1 cellular context compared by ENCODE assay signal in the genomic region with DNA sequence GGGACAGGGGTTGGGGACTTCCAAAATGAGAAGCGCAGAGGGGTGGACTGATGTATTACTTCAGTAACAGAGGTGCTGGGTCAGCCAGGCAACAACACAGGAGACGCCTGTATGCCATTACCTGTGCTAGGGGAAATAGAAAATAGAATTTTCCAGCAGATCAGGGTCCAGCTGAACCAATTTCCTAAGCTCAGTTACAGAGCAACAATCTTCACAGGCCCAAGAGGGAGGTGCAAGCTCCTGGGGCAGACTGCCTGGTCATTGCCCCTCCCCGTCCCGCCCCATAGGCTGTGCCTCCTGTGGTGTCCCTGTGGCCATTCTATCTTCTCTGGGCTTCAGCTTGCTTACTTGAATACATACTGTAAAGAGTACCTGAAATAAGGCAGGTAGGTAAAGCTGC.
A peak's percentile ranks its signal among the peaks of the same experiment; 100 is the strongest.
TF ChIP-seq lines count a peak whose summit lies in the region.

No MANE protein-coding gene starts in this region.

TF ChIP-seq in K562, 482 proteins besides CTCF, POLR2A, EP300 and RAD21 (continued from another document and continues in another):
- peak in 1 of 2 experiments; percentile 28; a peak in 3 of 4 replicates for TF ChIP-seq NRF1 (conservative IDR thresholded peaks at IDR 0.05 in 1 of 2, IDR thresholded peaks at IDR 0.05 in 1 of 2)
- TF ChIP-seq MYNN (IDR thresholded peaks at IDR 0.05) = 0 out of 2 replicates have a peak, but pooled peaks have one; percentile 15
- no peak for TF ChIP-seq MYNN (CRISPR knock-in tag; IDR thresholded peaks at IDR 0.05)
- TF ChIP-seq, protein P1, sequence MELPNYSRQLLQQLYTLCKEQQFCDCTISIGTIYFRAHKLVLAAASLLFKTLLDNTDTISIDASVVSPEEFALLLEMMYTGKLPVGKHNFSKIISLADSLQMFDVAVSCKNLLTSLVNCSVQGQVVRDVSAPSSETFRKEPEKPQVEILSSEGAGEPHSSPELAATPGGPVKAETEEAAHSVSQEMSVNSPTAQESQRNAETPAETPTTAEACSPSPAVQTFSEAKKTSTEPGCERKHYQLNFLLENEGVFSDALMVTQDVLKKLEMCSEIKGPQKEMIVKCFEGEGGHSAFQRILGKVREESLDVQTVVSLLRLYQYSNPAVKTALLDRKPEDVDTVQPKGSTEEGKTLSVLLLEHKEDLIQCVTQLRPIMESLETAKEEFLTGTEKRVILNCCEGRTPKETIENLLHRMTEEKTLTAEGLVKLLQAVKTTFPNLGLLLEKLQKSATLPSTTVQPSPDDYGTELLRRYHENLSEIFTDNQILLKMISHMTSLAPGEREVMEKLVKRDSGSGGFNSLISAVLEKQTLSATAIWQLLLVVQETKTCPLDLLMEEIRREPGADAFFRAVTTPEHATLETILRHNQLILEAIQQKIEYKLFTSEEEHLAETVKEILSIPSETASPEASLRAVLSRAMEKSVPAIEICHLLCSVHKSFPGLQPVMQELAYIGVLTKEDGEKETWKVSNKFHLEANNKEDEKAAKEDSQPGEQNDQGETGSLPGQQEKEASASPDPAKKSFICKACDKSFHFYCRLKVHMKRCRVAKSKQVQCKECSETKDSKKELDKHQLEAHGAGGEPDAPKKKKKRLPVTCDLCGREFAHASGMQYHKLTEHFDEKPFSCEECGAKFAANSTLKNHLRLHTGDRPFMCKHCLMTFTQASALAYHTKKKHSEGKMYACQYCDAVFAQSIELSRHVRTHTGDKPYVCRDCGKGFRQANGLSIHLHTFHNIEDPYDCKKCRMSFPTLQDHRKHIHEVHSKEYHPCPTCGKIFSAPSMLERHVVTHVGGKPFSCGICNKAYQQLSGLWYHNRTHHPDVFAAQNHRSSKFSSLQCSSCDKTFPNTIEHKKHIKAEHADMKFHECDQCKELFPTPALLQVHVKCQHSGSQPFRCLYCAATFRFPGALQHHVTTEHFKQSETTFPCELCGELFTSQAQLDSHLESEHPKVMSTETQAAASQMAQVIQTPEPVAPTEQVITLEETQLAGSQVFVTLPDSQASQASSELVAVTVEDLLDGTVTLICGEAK (IDR thresholded peaks at IDR 0.05) = no peak
- TF ChIP-seq, protein P1 (CRISPR knock-in tag; IDR thresholded peaks at IDR 0.05) = no peak
- peak; percentile 21 for TF ChIP-seq ZFP36 (IDR thresholded peaks at IDR 0.05; ENCODE audit: low read depth, low read length, partially characterized antibody)
- peak; percentile 20 for TF ChIP-seq KDM5B (IDR thresholded peaks at IDR 0.05; ENCODE audit: insufficient replicate concordance, low read depth, low read length)
- peak; percentile 91 for TF ChIP-seq NFE2 (IDR thresholded peaks at IDR 0.05; ENCODE audit: low read depth)
- TF ChIP-seq RCOR1 (IDR thresholded peaks at IDR 0.05; ENCODE audit: borderline replicate concordance in 1 of 2, low read depth in 2 of 2, low read length in 2 of 2) = peak in 1 of 2 experiments; percentile 32; a peak in 1 of 4 replicates
- TF ChIP-seq DMBX1 (CRISPR knock-in tag; IDR thresholded peaks at IDR 0.05; ENCODE audit: borderline replicate concordance) = no peak
- TF ChIP-seq, protein P2, sequence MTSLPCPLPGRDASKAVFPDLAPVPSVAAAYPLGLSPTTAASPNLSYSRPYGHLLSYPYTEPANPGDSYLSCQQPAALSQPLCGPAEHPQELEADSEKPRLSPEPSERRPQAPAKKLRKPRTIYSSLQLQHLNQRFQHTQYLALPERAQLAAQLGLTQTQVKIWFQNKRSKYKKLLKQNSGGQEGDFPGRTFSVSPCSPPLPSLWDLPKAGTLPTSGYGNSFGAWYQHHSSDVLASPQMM (CRISPR knock-in tag; IDR thresholded peaks at IDR 0.05) = no peak
- TF ChIP-seq FOXK2 (conservative IDR thresholded peaks at IDR 0.05 in 1 of 2, IDR thresholded peaks at IDR 0.05 in 1 of 2; ENCODE audit: low read depth in 2 of 2) = 0 out of 4 replicates have a peak, but pooled peaks of 1 of the 2 experiments have one; percentile 27
- TF ChIP-seq SP1 (CRISPR knock-in tag; IDR thresholded peaks at IDR 0.05) = peak; percentile 44; the same call in 1 of the 2 replicates
- TF ChIP-seq NONO (IDR thresholded peaks at IDR 0.05; ENCODE audit: low read depth in 2 of 2, low read length in 1 of 2) = no peak
- TF ChIP-seq, protein P3, sequence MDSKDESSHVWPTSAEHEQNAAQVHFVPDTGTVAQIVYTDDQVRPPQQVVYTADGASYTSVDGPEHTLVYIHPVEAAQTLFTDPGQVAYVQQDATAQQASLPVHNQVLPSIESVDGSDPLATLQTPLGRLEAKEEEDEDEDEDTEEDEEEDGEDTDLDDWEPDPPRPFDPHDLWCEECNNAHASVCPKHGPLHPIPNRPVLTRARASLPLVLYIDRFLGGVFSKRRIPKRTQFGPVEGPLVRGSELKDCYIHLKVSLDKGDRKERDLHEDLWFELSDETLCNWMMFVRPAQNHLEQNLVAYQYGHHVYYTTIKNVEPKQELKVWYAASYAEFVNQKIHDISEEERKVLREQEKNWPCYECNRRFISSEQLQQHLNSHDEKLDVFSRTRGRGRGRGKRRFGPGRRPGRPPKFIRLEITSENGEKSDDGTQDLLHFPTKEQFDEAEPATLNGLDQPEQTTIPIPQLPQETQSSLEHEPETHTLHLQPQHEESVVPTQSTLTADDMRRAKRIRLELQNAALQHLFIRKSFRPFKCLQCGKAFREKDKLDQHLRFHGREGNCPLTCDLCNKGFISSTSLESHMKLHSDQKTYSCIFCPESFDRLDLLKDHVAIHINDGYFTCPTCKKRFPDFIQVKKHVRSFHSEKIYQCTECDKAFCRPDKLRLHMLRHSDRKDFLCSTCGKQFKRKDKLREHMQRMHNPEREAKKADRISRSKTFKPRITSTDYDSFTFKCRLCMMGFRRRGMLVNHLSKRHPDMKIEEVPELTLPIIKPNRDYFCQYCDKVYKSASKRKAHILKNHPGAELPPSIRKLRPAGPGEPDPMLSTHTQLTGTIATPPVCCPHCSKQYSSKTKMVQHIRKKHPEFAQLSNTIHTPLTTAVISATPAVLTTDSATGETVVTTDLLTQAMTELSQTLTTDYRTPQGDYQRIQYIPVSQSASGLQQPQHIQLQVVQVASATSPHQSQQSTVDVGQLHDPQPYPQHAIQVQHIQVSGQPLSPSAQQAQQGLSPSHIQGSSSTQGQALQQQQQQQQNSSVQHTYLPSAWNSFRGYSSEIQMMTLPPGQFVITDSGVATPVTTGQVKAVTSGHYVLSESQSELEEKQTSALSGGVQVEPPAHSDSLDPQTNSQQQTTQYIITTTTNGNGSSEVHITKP (IDR thresholded peaks at IDR 0.05; ENCODE audit: partially characterized antibody) = peak; percentile 96
- TF ChIP-seq ATF7 (IDR thresholded peaks at IDR 0.05) = peak; percentile 44; the same call in 1 of the 2 replicates
- TF ChIP-seq JUND (IDR thresholded peaks at IDR 0.05; ENCODE audit: borderline replicate concordance, low read depth, low read length) = 0 out of 2 replicates have a peak, but pooled peaks have one; percentile 27
- TF ChIP-seq JUND (tag; IDR thresholded peaks at IDR 0.05; ENCODE audit: borderline replicate concordance, low read depth, low read length) = no peak; the same call in 2 of the 3 replicates
- TF ChIP-seq BRD9 (IDR thresholded peaks at IDR 0.05; ENCODE audit: low read depth, partially characterized antibody) = no peak
- TF ChIP-seq TAF1 (IDR thresholded peaks at IDR 0.05; ENCODE audit: control insufficient read depth, extremely low read depth, insufficient read depth, low read length, severe bottlenecking) = peak; percentile 51
- TF ChIP-seq, protein P4, sequence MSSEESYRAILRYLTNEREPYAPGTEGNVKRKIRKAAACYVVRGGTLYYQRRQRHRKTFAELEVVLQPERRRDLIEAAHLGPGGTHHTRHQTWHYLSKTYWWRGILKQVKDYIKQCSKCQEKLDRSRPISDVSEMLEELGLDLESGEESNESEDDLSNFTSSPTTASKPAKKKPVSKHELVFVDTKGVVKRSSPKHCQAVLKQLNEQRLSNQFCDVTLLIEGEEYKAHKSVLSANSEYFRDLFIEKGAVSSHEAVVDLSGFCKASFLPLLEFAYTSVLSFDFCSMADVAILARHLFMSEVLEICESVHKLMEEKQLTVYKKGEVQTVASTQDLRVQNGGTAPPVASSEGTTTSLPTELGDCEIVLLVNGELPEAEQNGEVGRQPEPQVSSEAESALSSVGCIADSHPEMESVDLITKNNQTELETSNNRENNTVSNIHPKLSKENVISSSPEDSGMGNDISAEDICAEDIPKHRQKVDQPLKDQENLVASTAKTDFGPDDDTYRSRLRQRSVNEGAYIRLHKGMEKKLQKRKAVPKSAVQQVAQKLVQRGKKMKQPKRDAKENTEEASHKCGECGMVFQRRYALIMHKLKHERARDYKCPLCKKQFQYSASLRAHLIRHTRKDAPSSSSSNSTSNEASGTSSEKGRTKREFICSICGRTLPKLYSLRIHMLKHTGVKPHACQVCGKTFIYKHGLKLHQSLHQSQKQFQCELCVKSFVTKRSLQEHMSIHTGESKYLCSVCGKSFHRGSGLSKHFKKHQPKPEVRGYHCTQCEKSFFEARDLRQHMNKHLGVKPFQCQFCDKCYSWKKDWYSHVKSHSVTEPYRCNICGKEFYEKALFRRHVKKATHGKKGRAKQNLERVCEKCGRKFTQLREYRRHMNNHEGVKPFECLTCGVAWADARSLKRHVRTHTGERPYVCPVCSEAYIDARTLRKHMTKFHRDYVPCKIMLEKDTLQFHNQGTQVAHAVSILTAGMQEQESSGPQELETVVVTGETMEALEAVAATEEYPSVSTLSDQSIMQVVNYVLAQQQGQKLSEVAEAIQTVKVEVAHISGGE (CRISPR knock-in tag; IDR thresholded peaks at IDR 0.05) = peak in 1 of 3 experiments; percentile 42; a peak in 1 of 6 replicates
- TF ChIP-seq BHLHE40 (IDR thresholded peaks at IDR 0.05; ENCODE audit: low read length) = 0 out of 2 replicates have a peak, but pooled peaks have one; percentile 11
- TF ChIP-seq, protein P5, sequence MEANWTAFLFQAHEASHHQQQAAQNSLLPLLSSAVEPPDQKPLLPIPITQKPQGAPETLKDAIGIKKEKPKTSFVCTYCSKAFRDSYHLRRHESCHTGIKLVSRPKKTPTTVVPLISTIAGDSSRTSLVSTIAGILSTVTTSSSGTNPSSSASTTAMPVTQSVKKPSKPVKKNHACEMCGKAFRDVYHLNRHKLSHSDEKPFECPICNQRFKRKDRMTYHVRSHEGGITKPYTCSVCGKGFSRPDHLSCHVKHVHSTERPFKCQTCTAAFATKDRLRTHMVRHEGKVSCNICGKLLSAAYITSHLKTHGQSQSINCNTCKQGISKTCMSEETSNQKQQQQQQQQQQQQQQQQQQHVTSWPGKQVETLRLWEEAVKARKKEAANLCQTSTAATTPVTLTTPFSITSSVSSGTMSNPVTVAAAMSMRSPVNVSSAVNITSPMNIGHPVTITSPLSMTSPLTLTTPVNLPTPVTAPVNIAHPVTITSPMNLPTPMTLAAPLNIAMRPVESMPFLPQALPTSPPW (CRISPR knock-in tag; IDR thresholded peaks at IDR 0.05) = peak; percentile 52; the same call in 1 of the 2 replicates
- peak in 1 of 3 experiments; percentile 74 for TF ChIP-seq YY1 (IDR thresholded peaks at IDR 0.05; ENCODE audit: borderline replicate concordance in 1 of 3, control insufficient read depth in 1 of 3, extremely low read depth in 1 of 3, insufficient read depth in 3 of 3, insufficient read length in 1 of 3, insufficient replicate concordance in 2 of 3, low read depth in 1 of 3, low read length in 2 of 3)
- 0 out of 2 replicates have a peak, but pooled peaks have one; percentile 20 for TF ChIP-seq TCF7L2 (IDR thresholded peaks at IDR 0.05; ENCODE audit: low read depth, low read length)
- TF ChIP-seq, protein P6, sequence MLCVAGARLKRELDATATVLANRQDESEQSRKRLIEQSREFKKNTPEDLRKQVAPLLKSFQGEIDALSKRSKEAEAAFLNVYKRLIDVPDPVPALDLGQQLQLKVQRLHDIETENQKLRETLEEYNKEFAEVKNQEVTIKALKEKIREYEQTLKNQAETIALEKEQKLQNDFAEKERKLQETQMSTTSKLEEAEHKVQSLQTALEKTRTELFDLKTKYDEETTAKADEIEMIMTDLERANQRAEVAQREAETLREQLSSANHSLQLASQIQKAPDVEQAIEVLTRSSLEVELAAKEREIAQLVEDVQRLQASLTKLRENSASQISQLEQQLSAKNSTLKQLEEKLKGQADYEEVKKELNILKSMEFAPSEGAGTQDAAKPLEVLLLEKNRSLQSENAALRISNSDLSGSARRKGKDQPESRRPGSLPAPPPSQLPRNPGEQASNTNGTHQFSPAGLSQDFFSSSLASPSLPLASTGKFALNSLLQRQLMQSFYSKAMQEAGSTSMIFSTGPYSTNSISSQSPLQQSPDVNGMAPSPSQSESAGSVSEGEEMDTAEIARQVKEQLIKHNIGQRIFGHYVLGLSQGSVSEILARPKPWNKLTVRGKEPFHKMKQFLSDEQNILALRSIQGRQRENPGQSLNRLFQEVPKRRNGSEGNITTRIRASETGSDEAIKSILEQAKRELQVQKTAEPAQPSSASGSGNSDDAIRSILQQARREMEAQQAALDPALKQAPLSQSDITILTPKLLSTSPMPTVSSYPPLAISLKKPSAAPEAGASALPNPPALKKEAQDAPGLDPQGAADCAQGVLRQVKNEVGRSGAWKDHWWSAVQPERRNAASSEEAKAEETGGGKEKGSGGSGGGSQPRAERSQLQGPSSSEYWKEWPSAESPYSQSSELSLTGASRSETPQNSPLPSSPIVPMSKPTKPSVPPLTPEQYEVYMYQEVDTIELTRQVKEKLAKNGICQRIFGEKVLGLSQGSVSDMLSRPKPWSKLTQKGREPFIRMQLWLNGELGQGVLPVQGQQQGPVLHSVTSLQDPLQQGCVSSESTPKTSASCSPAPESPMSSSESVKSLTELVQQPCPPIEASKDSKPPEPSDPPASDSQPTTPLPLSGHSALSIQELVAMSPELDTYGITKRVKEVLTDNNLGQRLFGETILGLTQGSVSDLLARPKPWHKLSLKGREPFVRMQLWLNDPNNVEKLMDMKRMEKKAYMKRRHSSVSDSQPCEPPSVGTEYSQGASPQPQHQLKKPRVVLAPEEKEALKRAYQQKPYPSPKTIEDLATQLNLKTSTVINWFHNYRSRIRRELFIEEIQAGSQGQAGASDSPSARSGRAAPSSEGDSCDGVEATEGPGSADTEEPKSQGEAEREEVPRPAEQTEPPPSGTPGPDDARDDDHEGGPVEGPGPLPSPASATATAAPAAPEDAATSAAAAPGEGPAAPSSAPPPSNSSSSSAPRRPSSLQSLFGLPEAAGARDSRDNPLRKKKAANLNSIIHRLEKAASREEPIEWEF (CRISPR knock-in tag; IDR thresholded peaks at IDR 0.05) = peak; percentile 50; the same call in 1 of the 2 replicates
